8 cellular contexts compared by ENCODE assay signal in the genomic region with DNA sequence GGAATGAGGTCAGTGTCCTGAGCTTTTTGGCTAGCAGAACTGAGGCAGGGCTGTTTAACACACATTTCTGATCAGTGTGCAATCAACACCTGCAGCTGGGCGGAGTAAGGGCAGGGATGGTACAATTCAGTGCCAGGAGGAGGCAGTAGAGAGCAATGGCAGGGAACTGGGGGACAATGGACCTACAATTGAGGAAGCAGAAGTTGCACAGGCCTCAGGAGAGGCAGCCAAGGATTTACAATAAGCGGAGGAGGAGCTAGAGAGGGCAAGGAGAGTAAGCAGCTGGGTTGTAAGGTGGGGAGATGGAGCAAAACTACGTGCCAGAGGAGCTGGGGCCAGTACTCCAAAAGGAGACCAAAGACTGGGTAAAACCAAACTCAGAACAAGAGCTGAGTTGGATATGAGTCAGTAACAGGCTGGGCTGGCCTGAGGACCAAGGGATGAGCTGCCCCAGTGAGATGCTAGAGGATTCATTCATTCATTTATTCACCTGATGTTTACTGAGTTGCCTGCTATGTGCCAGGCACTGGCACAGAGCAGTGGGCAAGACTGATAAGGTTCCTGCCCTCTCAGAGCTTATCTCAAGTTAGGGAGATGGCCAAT. TPM values are rescaled to one million over a fixed set of nuclear protein-coding genes. Genes with fewer than 3 reads are reported as not detected.
DNase-seq lines count a peak whose midpoint lies in the region; ATAC-seq and TF ChIP-seq lines count a peak whose summit lies in the region.

No MANE protein-coding gene starts in this region.

- DNase-seq in GM12865 (ENCODE audit: low read depth) (peak; percentile 86), cardiac fibroblast (ENCODE audit: low read depth in 2 of 2) (peak; percentile 51 to 56), type B pancreatic cell (ENCODE audit: extremely low spot score, unreplicated experiment) (no peak), foreskin melanocyte (no peak), T-helper 9 cell (no peak)

- peak; percentile 59 for ATAC-seq in HG03432 (IDR thresholded peaks at IDR 0.05; ENCODE audit: unreplicated experiment)

- peaks cover 13% of the 10 kb centered on the region for H3K36me3 Mint-ChIP-seq in T-helper 1 cell treated with Interleukin-12 subunit alpha and Interleukin-12 subunit beta and Interleukin-4 antibody, amounts not matched to agents 30 μg/mL and 1 μg/mL, for 36 hours (ENCODE audit: low read depth)
- peaks cover 8% of the 10 kb centered on the region for H3K36me3 Mint-ChIP-seq in type B pancreatic cell

- H3K27ac Mint-ChIP-seq in T-helper 1 cell treated with Interleukin-12 subunit alpha and Interleukin-12 subunit beta and Interleukin-4 antibody, amounts not matched to agents 30 μg/mL and 1 μg/mL, for 36 hours = peak overlapping the region; percentile 64
- H3K27ac Mint-ChIP-seq in type B pancreatic cell = no peak overlapping the region

- H3K4me1 ChIP-seq in liver (ENCODE audit: control insufficient read depth in 4 of 4, insufficient read depth in 4 of 4, low read length in 3 of 4) = peaks cover 0 to 20% (median 16%) of the 10 kb centered on the region in 4 donors

- no peaks in the 10 kb centered on the region for H3K9me3 Mint-ChIP-seq in T-helper 1 cell treated with Interleukin-12 subunit alpha and Interleukin-12 subunit beta and Interleukin-4 antibody, amounts not matched to agents 30 μg/mL and 1 μg/mL, for 36 hours
- no peaks in the 10 kb centered on the region for H3K9me3 Mint-ChIP-seq in type B pancreatic cell

- H3K36me3 ChIP-seq in liver (ENCODE audit: control insufficient read depth in 4 of 4, insufficient read depth in 3 of 4, low read depth in 1 of 4, low read length in 3 of 4) = peaks cover 4 to 41% (median 30%) of the 10 kb centered on the region in 4 donors

- H3K27ac ChIP-seq in liver (ENCODE audit: low read depth in 1 of 2, low read length in 2 of 2) = no peak overlapping the region

- peaks cover 9% of the 10 kb centered on the region for H3K4me1 Mint-ChIP-seq in T-helper 1 cell treated with Interleukin-12 subunit alpha and Interleukin-12 subunit beta and Interleukin-4 antibody, amounts not matched to agents 30 μg/mL and 1 μg/mL, for 36 hours (ENCODE audit: low read depth)
- no peaks in the 10 kb centered on the region for H3K4me1 Mint-ChIP-seq in type B pancreatic cell (ENCODE audit: unreplicated experiment)

- no peak overlapping the region for H3K9ac ChIP-seq in liver (ENCODE audit: low read depth in 1 of 2, low read length in 2 of 2)

- TF ChIP-seq CTCF in GM12865 (IDR thresholded peaks at IDR 0.05; ENCODE audit: insufficient read depth, low read depth, low read length, missing control alignments) (peak; percentile 93), cardiac fibroblast (IDR thresholded peaks at IDR 0.05; ENCODE audit: low read depth, low read length) (peak; percentile 80), liver (IDR thresholded peaks at IDR 0.05; ENCODE audit: low read depth, low read length, missing input control) (peak; percentile 48), type B pancreatic cell (conservative IDR thresholded peaks at IDR 0.05) (peak; percentile 71)

- H3K4me3 Mint-ChIP-seq in T-helper 1 cell treated with Interleukin-12 subunit alpha and Interleukin-12 subunit beta and Interleukin-4 antibody, amounts not matched to agents 30 μg/mL and 1 μg/mL, for 36 hours = no peak overlapping the region
- H3K4me3 Mint-ChIP-seq in type B pancreatic cell = no peak overlapping the region

- no peaks in the 10 kb centered on the region for H3K9me3 ChIP-seq in liver (ENCODE audit: control insufficient read depth in 4 of 4, low read length in 3 of 4)

- WGBS in liver = 78% methylated on average over 3 of the region's 3 CpGs

- H3K4me3 ChIP-seq in GM12865 (ENCODE audit: low read depth, low read length) = no peak overlapping the region
- H3K4me3 ChIP-seq in cardiac fibroblast (replicated peaks in 1 of 2; ENCODE audit: low read depth in 2 of 2, low read length in 2 of 2) = no peak overlapping the region
- no peak overlapping the region for H3K4me3 ChIP-seq in liver (ENCODE audit: low read depth in 1 of 3, low read length in 3 of 3)

- H3K27me3 ChIP-seq in liver (ENCODE audit: control insufficient read depth in 4 of 4, insufficient read depth in 4 of 4, low read length in 3 of 4) = no peaks in the 10 kb centered on the region

- peak; percentile 71 to 84 for TF ChIP-seq RAD21 in liver (IDR thresholded peaks at IDR 0.05)

- no peaks in the 10 kb centered on the region for H3K27me3 Mint-ChIP-seq in T-helper 1 cell treated with Interleukin-12 subunit alpha and Interleukin-12 subunit beta and Interleukin-4 antibody, amounts not matched to agents 30 μg/mL and 1 μg/mL, for 36 hours (ENCODE audit: low read depth)
- H3K27me3 Mint-ChIP-seq in type B pancreatic cell = no peaks in the 10 kb centered on the region

TF ChIP-seq in liver, 16 proteins besides CTCF, POLR2A, EP300 and RAD21:
- no peak for TF ChIP-seq ZBTB33 (IDR thresholded peaks at IDR 0.05)
- TF ChIP-seq GABPA (IDR thresholded peaks at IDR 0.05 in 1 of 2, conservative IDR thresholded peaks at IDR 0.05 in 1 of 2) = no peak
- no peak for TF ChIP-seq YY1 (IDR thresholded peaks at IDR 0.05)
- no peak for TF ChIP-seq HNF4A (conservative IDR thresholded peaks at IDR 0.05)
- no peak for TF ChIP-seq FOXA2 (IDR thresholded peaks at IDR 0.05)
- TF ChIP-seq HNF4G (IDR thresholded peaks at IDR 0.05) = no peak
- no peak for TF ChIP-seq TAF1 (conservative IDR thresholded peaks at IDR 0.05)
- TF ChIP-seq SP1 (IDR thresholded peaks at IDR 0.05) = no peak
- TF ChIP-seq EGR1 (IDR thresholded peaks at IDR 0.05; ENCODE audit: low read depth in 2 of 2) = no peak
- TF ChIP-seq JUND (IDR thresholded peaks at IDR 0.05) = no peak
- no peak for TF ChIP-seq FOXA1 (IDR thresholded peaks at IDR 0.05)
- no peak for TF ChIP-seq MAX (IDR thresholded peaks at IDR 0.05)
- TF ChIP-seq, protein P1, sequence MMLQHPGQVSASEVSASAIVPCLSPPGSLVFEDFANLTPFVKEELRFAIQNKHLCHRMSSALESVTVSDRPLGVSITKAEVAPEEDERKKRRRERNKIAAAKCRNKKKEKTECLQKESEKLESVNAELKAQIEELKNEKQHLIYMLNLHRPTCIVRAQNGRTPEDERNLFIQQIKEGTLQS (IDR thresholded peaks at IDR 0.05) = no peak
- TF ChIP-seq RXRA (IDR thresholded peaks at IDR 0.05) = no peak
- TF ChIP-seq, protein P2, sequence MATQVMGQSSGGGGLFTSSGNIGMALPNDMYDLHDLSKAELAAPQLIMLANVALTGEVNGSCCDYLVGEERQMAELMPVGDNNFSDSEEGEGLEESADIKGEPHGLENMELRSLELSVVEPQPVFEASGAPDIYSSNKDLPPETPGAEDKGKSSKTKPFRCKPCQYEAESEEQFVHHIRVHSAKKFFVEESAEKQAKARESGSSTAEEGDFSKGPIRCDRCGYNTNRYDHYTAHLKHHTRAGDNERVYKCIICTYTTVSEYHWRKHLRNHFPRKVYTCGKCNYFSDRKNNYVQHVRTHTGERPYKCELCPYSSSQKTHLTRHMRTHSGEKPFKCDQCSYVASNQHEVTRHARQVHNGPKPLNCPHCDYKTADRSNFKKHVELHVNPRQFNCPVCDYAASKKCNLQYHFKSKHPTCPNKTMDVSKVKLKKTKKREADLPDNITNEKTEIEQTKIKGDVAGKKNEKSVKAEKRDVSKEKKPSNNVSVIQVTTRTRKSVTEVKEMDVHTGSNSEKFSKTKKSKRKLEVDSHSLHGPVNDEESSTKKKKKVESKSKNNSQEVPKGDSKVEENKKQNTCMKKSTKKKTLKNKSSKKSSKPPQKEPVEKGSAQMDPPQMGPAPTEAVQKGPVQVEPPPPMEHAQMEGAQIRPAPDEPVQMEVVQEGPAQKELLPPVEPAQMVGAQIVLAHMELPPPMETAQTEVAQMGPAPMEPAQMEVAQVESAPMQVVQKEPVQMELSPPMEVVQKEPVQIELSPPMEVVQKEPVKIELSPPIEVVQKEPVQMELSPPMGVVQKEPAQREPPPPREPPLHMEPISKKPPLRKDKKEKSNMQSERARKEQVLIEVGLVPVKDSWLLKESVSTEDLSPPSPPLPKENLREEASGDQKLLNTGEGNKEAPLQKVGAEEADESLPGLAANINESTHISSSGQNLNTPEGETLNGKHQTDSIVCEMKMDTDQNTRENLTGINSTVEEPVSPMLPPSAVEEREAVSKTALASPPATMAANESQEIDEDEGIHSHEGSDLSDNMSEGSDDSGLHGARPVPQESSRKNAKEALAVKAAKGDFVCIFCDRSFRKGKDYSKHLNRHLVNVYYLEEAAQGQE (IDR thresholded peaks at IDR 0.05) = no peak
- no peak for TF ChIP-seq NR2F2 (IDR thresholded peaks at IDR 0.05)

RNA-seq across cellular contexts. Expression of gene GALE, which starts 10.4 kb away (rescaled TPM):
- 10 to 100 TPM; 22.9 to 43.4 TPM for total RNA-seq in liver
- 10 to 100 TPM; 37.0 to 40.4 TPM for polyA plus RNA-seq in liver
- 39.0 and 47.7 TPM in 2 replicates for total RNA-seq in type B pancreatic cell (ENCODE audit: low replicate concordance)

RNA-seq across cellular contexts. Expression of gene HMGCL, which starts 14.3 kb away (rescaled TPM):
- total RNA-seq in liver = 100 to 1,000 TPM in 1 of 2 donors, 10 to 100 TPM in 1; 68.2 to 111 TPM
- 100 to 1,000 TPM; 187 to 198 TPM for polyA plus RNA-seq in liver
- total RNA-seq in type B pancreatic cell (ENCODE audit: low replicate concordance) = 33.7 and 35.8 TPM in 2 replicates

RNA-seq across cellular contexts. Expression of gene LYPLA2, which starts 20.0 kb away (rescaled TPM):
- 10 to 100 TPM; 26.3 to 33.9 TPM for total RNA-seq in liver
- 10 to 100 TPM; 52.6 to 71.1 TPM for polyA plus RNA-seq in liver
- total RNA-seq in type B pancreatic cell (ENCODE audit: low replicate concordance) = 83.6 and 113 TPM in 2 replicates

RNA-seq across cellular contexts. Expression of gene PITHD1, which starts 32.7 kb away (rescaled TPM):
- total RNA-seq in liver (10 to 100 TPM; 28.4 to 86.4 TPM), type B pancreatic cell (ENCODE audit: low replicate concordance) (71.1 and 113 TPM in 2 replicates)
- 10 to 100 TPM; 17.1 to 21.1 TPM for polyA plus RNA-seq in liver

RNA-seq across cellular contexts. Expression of gene FUCA1, which starts 57.2 kb away (rescaled TPM):
- total RNA-seq in liver = 10 to 100 TPM; 33.8 to 58.0 TPM
- 10 to 100 TPM; 39.2 to 50.2 TPM for polyA plus RNA-seq in liver
- 20.6 and 40.8 TPM in 2 replicates for total RNA-seq in type B pancreatic cell (ENCODE audit: low replicate concordance)

Comparison
In these comparisons a context has a peak if more than half of its experiments do, and no peak if none do; other contexts are left out.
1. DNase-seq: peak in GM12865 (single experiment) and cardiac fibroblast (2 of 2); none in type B pancreatic cell (single experiment), foreskin melanocyte (single experiment) and T-helper 9 cell (single experiment).
2. Peak in every context shown above with its lines, with median percentiles within 50 percentile points of each other: CTCF ChIP-seq.